In genomic region chr3:88030200-88030599, GRCh38 we compare ENCODE assay signal across 14 cellular contexts. TPM values are rescaled to one million over a fixed set of nuclear protein-coding genes. Genes with fewer than 3 reads are reported as not detected.
DNase-seq lines count a peak whose midpoint lies in the region; ATAC-seq, FAIRE-seq and TF ChIP-seq lines count a peak whose summit lies in the region.
"Had no signal": no experiment of that assay in that cellular context is flagged by ENCODE, and none has a peak within 500 bp of the region (broad histone marks: within the 10 kb centered on the region; RNA-seq: fewer than 3 reads in every experiment).

No MANE protein-coding gene starts in this region.

- H3K9ac ChIP-seq in IMR-90 (ENCODE audit: low read depth, low read length), result no peak overlapping the region
- H3K9ac ChIP-seq in K562 (ENCODE audit: insufficient read depth in 1 of 2, low read depth in 2 of 2, low read length in 2 of 2), result no peak overlapping the region

- no TSS peak for BruUV-seq in IMR-90 (replicated peaks; lab: Mats Ljungman, UMichigan)
- BruUV-seq in K562 (replicated peaks; lab: Mats Ljungman, UMichigan), result no TSS peak

- H3K27ac Mint-ChIP-seq in CD4-positive, alpha-beta memory T cell, result peak overlapping the region in 6 of 7 donors; percentile 43 to 88 (median 77)
- H3K27ac Mint-ChIP-seq in natural killer cell, result peak overlapping the region; percentile 79
- H3K27ac Mint-ChIP-seq: activated naive CD4-positive, alpha-beta T cell treated with anti-CD3 and anti-CD28 coated beads, Interleukin-2, amount 50 U/mL, for 72 hours; WTC11 had no signal

- intact Hi-C loops in CD4-positive, alpha-beta memory T cell (cut with micrococcal nuclease), result loop anchor here (2.0 kb wide), 1 partner anchor 25 kb away; no protein-coding TSS in a partner anchor
- intact Hi-C loops in IMR-90 (cut with micrococcal nuclease) (no loop called here), K562 (cut with micrococcal nuclease) (no loop called here), natural killer cell (cut with micrococcal nuclease) (loop anchor here (2.0 kb wide), 1 partner anchor 29 kb away; the partner anchor contains the start of genes CGGBP1 and ZNF654)

- H3K79me2 ChIP-seq in K562 (ENCODE audit: control insufficient read depth, insufficient read depth, low read length), result no peaks in the 10 kb centered on the region

- peak overlapping the region; percentile 64 to 80 (median 72) for H3K4me3 Mint-ChIP-seq in CD4-positive, alpha-beta memory T cell
- peak overlapping the region; percentile 58 for H3K4me3 Mint-ChIP-seq in natural killer cell
- H3K4me3 Mint-ChIP-seq: WTC11 had no signal

- H2BK20ac ChIP-seq in IMR-90 (ENCODE audit: low read depth, low read length), result no peak overlapping the region

- no peak overlapping the region for H3K4me3 ChIP-seq in CD4-positive, alpha-beta memory T cell (ENCODE audit: low read length in 2 of 2)
- H3K4me3 ChIP-seq in IMR-90 (ENCODE audit: insufficient read depth, low read depth, low read length), result no peak overlapping the region
- no peak overlapping the region for H3K4me3 ChIP-seq in K562
- H3K4me3 ChIP-seq: colonic mucosa had no signal

- H4K5ac ChIP-seq in IMR-90 (ENCODE audit: low read depth, low read length), result no peak overlapping the region

- H2BK120ac ChIP-seq in IMR-90 (ENCODE audit: low read depth, low read length), result no peak overlapping the region

- H3K23ac ChIP-seq in IMR-90 (ENCODE audit: low read depth, low read length), result no peak overlapping the region

- H3K27me3 Mint-ChIP-seq in CD4-positive, alpha-beta memory T cell, result no peaks in the 10 kb centered on the region
- no peaks in the 10 kb centered on the region for H3K27me3 Mint-ChIP-seq in natural killer cell (ENCODE audit: low read depth in 2 of 2)

- dilution Hi-C loops in IMR-90 (cut with HindIII; ENCODE audit: low sequenced_read_pairs, unreplicated experiment), result no loop called here

- in situ Hi-C loops in IMR-90 (cut with MboI; ENCODE audit: low sequenced_read_pairs), result no loop called here
- in situ Hi-C loops in K562 (cut with MboI), result no loop called here

- peak in 1 of 5 donors; percentile 14 for DNase-seq in CD4-positive, alpha-beta memory T cell
- no peak for DNase-seq in IMR-90
- no peak for DNase-seq in K562 (ENCODE audit: extremely low read depth in 1 of 4, low spot score in 3 of 4)
- DNase-seq in natural killer cell, result no peak
- no peak for DNase-seq in NCI-H510A treated with DMSO at 0.1 percent for 48 hours (lab: John Stamatoyannopoulos, UW)
- DNase-seq: colonic mucosa; DMS 273 treated with DMSO at 0.1 percent for 48 hours; left ventricle myocardium superior; NCI-H2227 treated with DMSO at 0.1 percent for 48 hours; stimulated activated CD4-positive, alpha-beta T cell treated with anti-CD3 and anti-CD28 coated beads, Interleukin-2, amount 100 ng/mL, for 48 hours had no signal

- POLR2A ChIA-PET in CD4-positive, alpha-beta memory T cell (lab: Charles Lee; ENCODE audit: partially characterized antibody), result interaction anchor here (3.1 kb wide), 1 partner anchor 29 kb away, joined by 22 read pairs; the partner anchor contains the start of genes CGGBP1 and ZNF654
- POLR2A ChIA-PET in IMR-90 (lab: Charles Lee; ENCODE audit: unreplicated experiment) (no interaction called here), K562 (lab: Yijun Ruan, JAX) (no interaction called here)

- H3K9me3 Mint-ChIP-seq in CD4-positive, alpha-beta memory T cell, result peaks cover 0 to 4% (median 0%) of the 10 kb centered on the region in 8 donors
- H3K9me3 Mint-ChIP-seq in natural killer cell, result no peaks in the 10 kb centered on the region
- H3K9me3 Mint-ChIP-seq: activated naive CD4-positive, alpha-beta T cell treated with anti-CD3 and anti-CD28 coated beads, Interleukin-2, amount 50 U/mL, for 72 hours had no signal

- FAIRE-seq in K562 (lab: Jason Lieb, UNC), result no peak

- TF ChIP-seq POLR2A in IMR-90 (IDR thresholded peaks at IDR 0.05; ENCODE audit: low read depth, low read length) (no peak), K562 (conservative IDR thresholded peaks at IDR 0.05) (no peak)

- TF ChIP-seq EP300 in K562 (IDR thresholded peaks at IDR 0.05; ENCODE audit: low read length), result no peak

- no peak overlapping the region for H4K91ac ChIP-seq in IMR-90 (ENCODE audit: insufficient read depth, low read depth, low read length)

- no peak overlapping the region for H2AK9ac ChIP-seq in IMR-90 (replicated peaks; ENCODE audit: low read depth, low read length, poor library complexity)

- H3K4me2 ChIP-seq in IMR-90 (ENCODE audit: low read depth, low read length) (peak overlapping the region; percentile 62; the same call in 1 of the 2 replicates), K562 (ENCODE audit: insufficient read depth, low read length) (no peak overlapping the region)

- H3K9me3 ChIP-seq in CD4-positive, alpha-beta memory T cell (ENCODE audit: control insufficient read depth in 1 of 2, low read length in 2 of 2), result no peaks in the 10 kb centered on the region
- H3K9me3 ChIP-seq in IMR-90 (ENCODE audit: control insufficient read depth, insufficient read depth, low read length), result 0 out of 2 replicates have a peak, but pooled peaks cover 3% of the 10 kb centered on the region
- no peaks in the 10 kb centered on the region for H3K9me3 ChIP-seq in K562 (replicated peaks; ENCODE audit: control insufficient read depth, insufficient read depth, low read depth, low read length)
- H3K9me3 ChIP-seq: colonic mucosa had no signal

- no peak overlapping the region for H2BK15ac ChIP-seq in IMR-90 (ENCODE audit: low read depth, low read length)

- ATAC-seq in IMR-90 (ENCODE audit: low read depth) (no peak), K562 (no peak), natural killer cell (peak; percentile 41 to 55 (median 50)), HG03045 (IDR thresholded peaks at IDR 0.05; ENCODE audit: unreplicated experiment) (no peak), GM21786 (IDR thresholded peaks at IDR 0.05; ENCODE audit: unreplicated experiment) (no peak)
- ATAC-seq: activated naive CD4-positive, alpha-beta T cell treated with anti-CD3 and anti-CD28 coated beads, Interleukin-2, amount 50 U/mL, for 72 hours; left ventricle myocardium superior; WTC11 had no signal

- H2AFZ ChIP-seq in IMR-90 (replicated peaks; ENCODE audit: low read length, poor library complexity) (no peak overlapping the region), K562 (ENCODE audit: low read depth, low read length) (no peak overlapping the region)

- no peak overlapping the region for H4K8ac ChIP-seq in IMR-90 (ENCODE audit: low read depth in 2 of 2, low read length in 2 of 2)

- H4K20me1 ChIP-seq in IMR-90 (ENCODE audit: insufficient read depth, low read length) (no peaks in the 10 kb centered on the region), K562 (replicated peaks; ENCODE audit: control insufficient read depth, insufficient read depth, low read length) (no peaks in the 10 kb centered on the region)

- H3K18ac ChIP-seq in IMR-90 (ENCODE audit: low read depth, low read length), result no peak overlapping the region

- no peak overlapping the region for H3K56ac ChIP-seq in IMR-90 (ENCODE audit: extremely low read depth, insufficient read depth, low read length)

- no peaks in the 10 kb centered on the region for H3K36me3 Mint-ChIP-seq in CD4-positive, alpha-beta memory T cell
- no peaks in the 10 kb centered on the region for H3K36me3 Mint-ChIP-seq in natural killer cell
- H3K36me3 Mint-ChIP-seq: activated naive CD4-positive, alpha-beta T cell treated with anti-CD3 and anti-CD28 coated beads, Interleukin-2, amount 50 U/mL, for 72 hours had no signal

- H3K36me3 ChIP-seq in CD4-positive, alpha-beta memory T cell (ENCODE audit: insufficient read depth, low read length), result no peaks in the 10 kb centered on the region
- no peaks in the 10 kb centered on the region for H3K36me3 ChIP-seq in IMR-90 (ENCODE audit: control insufficient read depth, insufficient read depth, low read length)
- no peaks in the 10 kb centered on the region for H3K36me3 ChIP-seq in K562 (ENCODE audit: control insufficient read depth, insufficient read depth, low read length)
- H3K36me3 ChIP-seq: colonic mucosa had no signal

- H3K4me1 ChIP-seq in CD4-positive, alpha-beta memory T cell (ENCODE audit: insufficient read depth, low read length), result peaks cover 19% of the 10 kb centered on the region
- H3K4me1 ChIP-seq in IMR-90 (ENCODE audit: control insufficient read depth, insufficient read depth, low read length) (no peaks in the 10 kb centered on the region; the same call in 1 of the 2 replicates), K562 (replicated peaks in 1 of 2; ENCODE audit: control insufficient read depth in 2 of 2, insufficient read depth in 2 of 2, low read length in 2 of 2) (peaks cover 7% of the 10 kb centered on the region in 2 experiments; a peak in 4 of 5 replicates)
- H3K4me1 ChIP-seq: colonic mucosa had no signal

- H3K4ac ChIP-seq in IMR-90 (ENCODE audit: low read depth, low read length), result no peak overlapping the region

- H2BK5ac ChIP-seq in IMR-90 (ENCODE audit: low read depth, low read length, poor library complexity, severe bottlenecking), result no peak overlapping the region

- H2AK5ac ChIP-seq in IMR-90 (ENCODE audit: low read depth, low read length), result no peak overlapping the region

- H3K4me1 Mint-ChIP-seq in CD4-positive, alpha-beta memory T cell, result peaks cover 22 to 41% (median 32%) of the 10 kb centered on the region in 4 donors
- peaks cover 24 to 26% of the 10 kb centered on the region in 2 donors for H3K4me1 Mint-ChIP-seq in natural killer cell

- CTCF ChIA-PET in CD4-positive, alpha-beta memory T cell (lab: Charles Lee; ENCODE audit: partially characterized antibody), result interaction anchor here (1.5 kb wide), 2 partner anchors 25 to 28 kb away, joined by 4 to 5 read pairs; no protein-coding TSS in a partner anchor
- CTCF ChIA-PET in IMR-90 (lab: Yijun Ruan, JAX) (no interaction called here), K562 (lab: Yijun Ruan, JAX; ENCODE audit: low intra/inter-chr PET ratio) (no interaction called here)

- H3K9me1 ChIP-seq in IMR-90 (ENCODE audit: insufficient read depth, low read length) (no peaks in the 10 kb centered on the region), K562 (ENCODE audit: control insufficient read depth, insufficient read depth, low read length) (no peaks in the 10 kb centered on the region)

- TF ChIP-seq RAD21 in IMR-90 (IDR thresholded peaks at IDR 0.05; ENCODE audit: low read length) (no peak), K562 (CRISPR knock-in tag; conservative IDR thresholded peaks at IDR 0.05 in 1 of 2, IDR thresholded peaks at IDR 0.05 in 1 of 2) (no peak)

- H3K27me3 ChIP-seq in CD4-positive, alpha-beta memory T cell (ENCODE audit: insufficient read depth, low read length), result no peaks in the 10 kb centered on the region
- H3K27me3 ChIP-seq in IMR-90 (ENCODE audit: control insufficient read depth, insufficient read depth, low read length) (peaks cover 3% of the 10 kb centered on the region; the same call in 1 of the 2 replicates), K562 (ENCODE audit: control insufficient read depth in 2 of 2, insufficient read depth in 2 of 2, low read length in 2 of 2) (no peaks in the 10 kb centered on the region)
- H3K27me3 ChIP-seq: colonic mucosa had no signal

- no peak overlapping the region for H3K27ac ChIP-seq in CD4-positive, alpha-beta memory T cell (ENCODE audit: low read depth, low read length)
- H3K27ac ChIP-seq in IMR-90 (ENCODE audit: insufficient read depth, low read length) (no peak overlapping the region), K562 (ENCODE audit: extremely low read depth, low read depth, low read length) (no peak overlapping the region)
- H3K27ac ChIP-seq: colonic mucosa had no signal

- no CpG with 5 or more reads among the region's 3 CpGs for WGBS in IMR-90 (ENCODE audit: extremely low coverage in 2 of 2, insufficient read length in 1 of 2), 2 experiments
- 75% methylated on average over 3 of the region's 3 CpGs for WGBS in K562 (ENCODE audit: insufficient coverage, low coverage, missing lambda C conversion rate)

- no peak overlapping the region for H3K14ac ChIP-seq in IMR-90 (replicated peaks; ENCODE audit: low read depth, low read length)

- TF ChIP-seq CTCF in IMR-90 (conservative IDR thresholded peaks at IDR 0.05; ENCODE audit: low read depth, low read length), result no peak
- TF ChIP-seq CTCF in K562 (IDR thresholded peaks at IDR 0.05 in 2 of 3, conservative IDR thresholded peaks at IDR 0.05 in 1 of 3; ENCODE audit: insufficient read depth in 2 of 3, low read depth in 1 of 3, low read length in 3 of 3), result no peak
- TF ChIP-seq CTCF in natural killer cell (IDR thresholded peaks at IDR 0.05), result no peak

- no peaks in the 10 kb centered on the region for H3K79me1 ChIP-seq in IMR-90 (ENCODE audit: low read depth in 1 of 2, low read length in 2 of 2)

RNA-seq across cellular contexts. Expression of gene CGGBP1, which starts 28.6 kb away (rescaled TPM):
- 100 to 1,000 TPM; 142 to 159 TPM for total RNA-seq in CD4-positive, alpha-beta memory T cell
- polyA plus RNA-seq in CD4-positive, alpha-beta memory T cell, result 100 to 1,000 TPM in 1 of 2 donors, 10 to 100 TPM in 1; 94.2 to 104 TPM
- total RNA-seq in IMR-90 (2012; rRNA removed), result 37.8 and 42.1 TPM in 2 replicates
- polyA plus RNA-seq in IMR-90 (2012; rRNA removed), result 45.5 and 47.7 TPM in 2 replicates
- polyA plus RNA-seq in IMR-90 (2012; cell fraction: cytosol; rRNA removed), result 14.8 and 31.7 TPM in 2 replicates
- polyA plus RNA-seq in IMR-90 (2012; cell fraction: nucleus; rRNA removed; ENCODE audit: low replicate concordance), result 11.5 and 99.1 TPM in 2 replicates
- total RNA-seq in K562 (2011; cell fraction: chromatin; rRNA removed; ENCODE audit: low replicate concordance), result 27.8 and 66.6 TPM in 2 replicates
- total RNA-seq in K562 (2011; cell fraction: nucleolus; rRNA removed), result 13.7 and 18.7 TPM in 2 replicates
- total RNA-seq in K562 (2011; cell fraction: nucleoplasm; rRNA removed), result 36.2 and 39.1 TPM in 2 replicates
- 14.4 and 18.0 TPM in 2 replicates for total RNA-seq in K562 (2014; rRNA removed)
- 37.8 and 46.5 TPM in 2 replicates for total RNA-seq in K562 (2014; rRNA removed; fragmentation: Illumina TruSeq; extraction: Trizol)
- total RNA-seq in K562 (2015; rRNA removed; fragmentation: Illumina TruSeq; extraction: Trizol), result 38.2 and 43.2 TPM in 2 replicates
- 37.9 and 39.2 TPM in 2 replicates for total RNA-seq in K562 (2021)
- polyA plus RNA-seq in K562 (2011; rRNA removed), result 43.2 and 46.5 TPM in 2 replicates
- polyA plus RNA-seq in K562 (2011; cell fraction: cytosol; rRNA removed), result 14.0 and 19.7 TPM in 2 replicates
- polyA plus RNA-seq in K562 (2011; cell fraction: nucleus; rRNA removed), result 59.2 and 66.8 TPM in 2 replicates
- 35.4 and 41.1 TPM in 2 replicates for polyA plus RNA-seq in K562 (2012)
- polyA plus RNA-seq in K562 (2014; fragmentation: Illumina TruSeq; extraction: Trizol), result 41.2 and 47.8 TPM in 2 replicates
- polyA plus RNA-seq in K562 (2014; fragmentation: Nextera tagmentation; extraction: Ambion mirVana), result 10 to 100 TPM; 26.6 to 35.8 TPM
- 24.9 and 29.4 TPM in 2 replicates for polyA plus RNA-seq in K562 (2014; rRNA removed)
- 68.4 and 74.6 TPM in 2 replicates for polyA minus RNA-seq in K562 (2011; rRNA and poly(A)+ RNA removed)
- polyA minus RNA-seq in K562 (2011; cell fraction: cytosol; rRNA and poly(A)+ RNA removed), result 18.3 and 26.2 TPM in 2 replicates
- 25.6 and 57.9 TPM in 2 replicates for polyA minus RNA-seq in K562 (2011; cell fraction: nucleus; rRNA and poly(A)+ RNA removed)
- total RNA-seq in natural killer cell, result 100 to 1,000 TPM in 2 of 3 donors, 10 to 100 TPM in 1; 99.8 to 103 (median 101) TPM

RNA-seq across cellular contexts. Expression of gene ZNF654, which starts 28.9 kb away (rescaled TPM):
- total RNA-seq in CD4-positive, alpha-beta memory T cell, result 10 to 100 TPM; 26.8 to 30.3 TPM
- polyA plus RNA-seq in CD4-positive, alpha-beta memory T cell, result 10 to 100 TPM in 1 of 2 donors, 1 to 10 TPM in 1; 5.9 to 12.2 TPM
- total RNA-seq in IMR-90 (2012; rRNA removed), result 11.5 and 21.1 TPM in 2 replicates
- 2.3 and 3.3 TPM in 2 replicates for polyA plus RNA-seq in IMR-90 (2012; rRNA removed)
- polyA plus RNA-seq in IMR-90 (2012; cell fraction: cytosol; rRNA removed), result 1.3 and 1.9 TPM in 2 replicates
- polyA plus RNA-seq in IMR-90 (2012; cell fraction: nucleus; rRNA removed; ENCODE audit: low replicate concordance), result 0.99 and 4.7 TPM in 2 replicates
- total RNA-seq in K562 (2011; cell fraction: chromatin; rRNA removed; ENCODE audit: low replicate concordance), result 7.0 and 28.2 TPM in 2 replicates
- total RNA-seq in K562 (2011; cell fraction: nucleolus; rRNA removed), result 5.8 and 6.4 TPM in 2 replicates
- total RNA-seq in K562 (2011; cell fraction: nucleoplasm; rRNA removed), result 6.7 and 12.7 TPM in 2 replicates
- 2.5 and 3.6 TPM in 2 replicates for total RNA-seq in K562 (2014; rRNA removed)
- total RNA-seq in K562 (2014; rRNA removed; fragmentation: Illumina TruSeq; extraction: Trizol), result 6.8 and 7.4 TPM in 2 replicates
- total RNA-seq in K562 (2015; rRNA removed; fragmentation: Illumina TruSeq; extraction: Trizol), result 8.4 and 8.6 TPM in 2 replicates
- 5.1 and 6.8 TPM in 2 replicates for total RNA-seq in K562 (2021)
- 4.1 and 5.1 TPM in 2 replicates for polyA plus RNA-seq in K562 (2011; rRNA removed)
- polyA plus RNA-seq in K562 (2011; cell fraction: cytosol; rRNA removed), result 0.63 and 2.8 TPM in 2 replicates
- 4.8 and 6.1 TPM in 2 replicates for polyA plus RNA-seq in K562 (2011; cell fraction: nucleus; rRNA removed)
- polyA plus RNA-seq in K562 (2012), result 5.1 and 5.3 TPM in 2 replicates
- 4.2 and 6.2 TPM in 2 replicates for polyA plus RNA-seq in K562 (2014; fragmentation: Illumina TruSeq; extraction: Trizol)
- polyA plus RNA-seq in K562 (2014; fragmentation: Nextera tagmentation; extraction: Ambion mirVana), result 1 to 10 TPM; 2.4 to 2.5 TPM
- 2.1 and 4.2 TPM in 2 replicates for polyA plus RNA-seq in K562 (2014; rRNA removed)
- polyA minus RNA-seq in K562 (2011; rRNA and poly(A)+ RNA removed), result 9.6 and 12.0 TPM in 2 replicates
- polyA minus RNA-seq in K562 (2011; cell fraction: cytosol; rRNA and poly(A)+ RNA removed), result 3.8 and 7.1 TPM in 2 replicates
- polyA minus RNA-seq in K562 (2011; cell fraction: nucleus; rRNA and poly(A)+ RNA removed), result 10.6 and 19.0 TPM in 2 replicates
- total RNA-seq in natural killer cell, result 10 to 100 TPM; 11.9 to 16.7 (median 12.2) TPM

Comparison
In these comparisons a context has a peak if more than half of its experiments do, and no peak if none do; other contexts are left out.
1. ATAC-seq: peak in natural killer cell (3 of 3); none in IMR-90 (single experiment), K562 (single experiment), HG03045 (single experiment) and GM21786 (single experiment).
2. intact Hi-C loops: an anchor here in CD4-positive, alpha-beta memory T cell (2.0 kb wide) and natural killer cell (2.0 kb wide); none called in IMR-90 and K562.